ENCODE assay signal across 1 cellular context in genomic region chr14:50846171-50846880, GRCh38.
TF ChIP-seq lines count a peak whose summit lies in the region.

No MANE protein-coding gene starts in this region.

TF ChIP-seq in HCT116, 20 proteins besides CTCF, POLR2A, EP300 and RAD21 (continued from another document):
- TF ChIP-seq ZBTB33 (IDR thresholded peaks at IDR 0.05; ENCODE audit: extremely low read depth, insufficient replicate concordance, low read length) (no peak), SRF (IDR thresholded peaks at IDR 0.05; ENCODE audit: low read depth) (no peak), POLR2AphosphoS5 (IDR thresholded peaks at IDR 0.05; ENCODE audit: low read depth, low read length) (no peak), MAX (IDR thresholded peaks at IDR 0.05) (no peak), SIN3A (IDR thresholded peaks at IDR 0.05; ENCODE audit: low read depth) (no peak), EZH2 (IDR thresholded peaks at IDR 0.05) (no peak), EGR1 (IDR thresholded peaks at IDR 0.05; ENCODE audit: low read depth) (no peak), ZNF274 (IDR thresholded peaks at IDR 0.05; ENCODE audit: low read depth, low read length) (no peak), EZH2phosphoT487 (IDR thresholded peaks at IDR 0.05; ENCODE audit: borderline replicate concordance) (no peak), FOSL1 (IDR thresholded peaks at IDR 0.05; ENCODE audit: low read depth) (no peak), SP1 (IDR thresholded peaks at IDR 0.05; ENCODE audit: low read depth) (no peak)
